In genomic region chr17:20154601-20155000, GRCh38 we compare ENCODE assay signal across 12 cellular contexts.
"Had no signal": no experiment of that assay in that cellular context is flagged by ENCODE, and none has a peak within 500 bp of the region (broad histone marks: within the 10 kb centered on the region; RNA-seq: fewer than 3 reads in every experiment).

No MANE protein-coding gene starts in this region.

- H3K9me3 Mint-ChIP-seq: naive thymus-derived CD8-positive, alpha-beta T cell had no signal

- H3K4me3 Mint-ChIP-seq: naive thymus-derived CD8-positive, alpha-beta T cell had no signal

- ATAC-seq: heart right ventricle, mucosa of descending colon had no signal

- DNase-seq: activated CD4-positive, CD25-positive, alpha-beta regulatory T cell treated with anti-CD3 and anti-CD28 coated beads, Interleukin-2, amount 50 U/mL, for 72 hours; activated gamma-delta T cell treated with Interleukin-2 at 50 U/mL for 16 hours; activated T-cell treated with anti-CD3 and anti-CD28 coated beads for 4 hours; heart right ventricle; mucosa of descending colon; naive thymus-derived CD8-positive, alpha-beta T cell; posterior cingulate gyrus; stimulated activated naive CD4-positive, alpha-beta T cell; substantia nigra; T-helper 9 cell; transverse colon had no signal

- H3K9me3 ChIP-seq: heart right ventricle, mucosa of descending colon, neutrophil, transverse colon had no signal

- H3K27ac ChIP-seq: heart right ventricle had no signal

- H3K4me3 ChIP-seq: mucosa of descending colon had no signal

- H3K36me3 ChIP-seq: heart right ventricle, neutrophil, transverse colon had no signal

- H3K27me3 ChIP-seq: transverse colon had no signal

- H3K36me3 Mint-ChIP-seq: naive thymus-derived CD8-positive, alpha-beta T cell had no signal
